8 cellular contexts compared by ENCODE assay signal in genomic region chr4:186297013-186297645, GRCh38. TPM values are rescaled to one million over a fixed set of nuclear protein-coding genes. Genes with fewer than 3 reads are reported as not detected.
DNase-seq lines count a peak whose midpoint lies in the region; ATAC-seq lines count a peak whose summit lies in the region.

No MANE protein-coding gene starts in this region.

- DNase-seq in NCI-H2196 (lab: John Stamatoyannopoulos, UW; ENCODE audit: unreplicated experiment) (peak; percentile 3), NCI-H2196 treated with DMSO at 0.1 percent for 48 hours (lab: John Stamatoyannopoulos, UW; ENCODE audit: unreplicated experiment) (no peak), HuH-7 (ENCODE audit: low spot score) (peak; percentile 11), SK-MEL-5 (ENCODE audit: low read depth, low spot score) (peak; percentile 67), fibroblast of the conjunctiva (ENCODE audit: low read depth) (peak; percentile 30), retina (peak; percentile 73)

- in situ Hi-C loops in SK-MEL-5 (cut with HindIII; ENCODE audit: low pct_unique_long_range_greater_than_20kb, low sequenced_read_pairs): no loop called here

- no peak for ATAC-seq in HG02623 (IDR thresholded peaks at IDR 0.05; ENCODE audit: unreplicated experiment)
- no peak for ATAC-seq in HG03135 (IDR thresholded peaks at IDR 0.05; ENCODE audit: unreplicated experiment)

RNA-seq across cellular contexts. Expression of gene F11, which starts 31.1 kb away (rescaled TPM):
- total RNA-seq in SK-MEL-5 (2014; rRNA removed; shearing (Covaris generic)): not detected in 2 replicates
- polyA plus RNA-seq in SK-MEL-5 (2015; cell fraction: cytosol; rRNA removed): not detected in 2 replicates
- polyA plus RNA-seq in SK-MEL-5 (2015; cell fraction: nucleus; rRNA removed): not detected in 2 replicates
